In genomic region chr12:7383157-7383556, GRCh38 we compare ENCODE assay signal across 7 cellular contexts.
"Had no signal": no experiment of that assay in that cellular context is flagged by ENCODE, and none has a peak within 500 bp of the region (broad histone marks: within the 10 kb centered on the region; RNA-seq: fewer than 3 reads in every experiment).

No MANE protein-coding gene starts in this region.

- ATAC-seq: GM23338, HepG2 had no signal

- FAIRE-seq: H1, H54, HepG2 had no signal

- DNase-seq: H9, HCEC 1CT, KBM-7 had no signal

- H3K4me3 ChIP-seq: GM23338 had no signal
